ENCODE assay signal across 31 cellular contexts in genomic region chr4:167934216-167934615, GRCh38.
"Had no signal": no experiment of that assay in that cellular context is flagged by ENCODE, and none has a peak within 500 bp of the region (broad histone marks: within the 10 kb centered on the region; RNA-seq: fewer than 3 reads in every experiment).

No MANE protein-coding gene starts in this region.

- H3K36me3 ChIP-seq: adrenal gland, brain microvascular endothelial cell, breast epithelium, WERI-Rb-1 had no signal

- H3K4me3 ChIP-seq: adrenal gland, body of pancreas, breast epithelium had no signal

- H3K27me3 ChIP-seq: adrenal gland, body of pancreas, brain microvascular endothelial cell, breast epithelium had no signal

- H3K27ac ChIP-seq: adrenal gland, body of pancreas, brain microvascular endothelial cell, breast epithelium, WERI-Rb-1 had no signal

- H3K9me3 ChIP-seq: adrenal gland, body of pancreas, breast epithelium had no signal

- DNase-seq: activated B cell treated with CpG ODN at 0.5 μM for 24 hours; activated CD4-positive, alpha-beta memory T cell treated with anti-CD3 and anti-CD28 coated beads for 36 hours; activated CD4-positive, alpha-beta T cell treated with anti-CD3 and anti-CD28 coated beads for 4 hours; activated CD4-positive, alpha-beta T cell treated with anti-CD3 and anti-CD28 coated beads, Interleukin-2, amount 10 ng/mL, durations not matched to agents 24 days and 14 days; activated CD4-positive, alpha-beta T cell treated with anti-CD3 and anti-CD28 coated beads, Interleukin-2, amount 50 U/mL, for 1 hour; activated CD4-positive, alpha-beta T cell treated with anti-CD3 and anti-CD28 coated beads, Interleukin-2, amount 50 U/mL, for 4 hours; activated CD4-positive, CD25-positive, alpha-beta regulatory T cell treated with anti-CD3 and anti-CD28 coated beads, Interleukin-2, amount 50 U/mL, for 72 hours; activated CD8-positive, alpha-beta memory T cell treated with anti-CD3 and anti-CD28 coated beads, Interleukin-2, amount 50 U/mL, for 4 hours; activated CD8-positive, alpha-beta T cell treated with anti-CD3 and anti-CD28 coated beads for 36 hours; activated effector memory CD4-positive, alpha-beta T cell treated with anti-CD3 and anti-CD28 coated beads, Interleukin-2, amount 50 U/mL, for 16 hours; activated gamma-delta T cell treated with Interleukin-2 at 50 U/mL for 16 hours; activated naive CD4-positive, alpha-beta T cell; activated naive CD4-positive, alpha-beta T cell treated with anti-CD3 and anti-CD28 coated beads for 36 hours; activated naive CD4-positive, alpha-beta T cell treated with anti-CD3 and anti-CD28 coated beads, Interleukin-2, amount 50 U/mL, for 16 hours; activated naive CD8-positive, alpha-beta T cell treated with anti-CD3 and anti-CD28 coated beads for 36 hours; activated T-cell treated with anti-CD3 and anti-CD28 coated beads for 4 hours; activated T-cell treated with anti-CD3 and anti-CD28 coated beads, Interleukin-2, amount 50 U/mL, for 1 hour; activated T-cell treated with anti-CD3 and anti-CD28 coated beads, Interleukin-2, amount 50 U/mL, for 4 hours; activated T-cell treated with anti-CD3 and anti-CD28 coated beads, Interleukin-2, amount 50 U/mL, for 72 hours; adrenal gland; amniotic stem cell; aorta; body of pancreas; brain microvascular endothelial cell; central memory CD4-positive, alpha-beta T cell; T-helper 2 cell; T-helper 9 cell; WERI-Rb-1 had no signal

- H3K4me1 ChIP-seq: adrenal gland, body of pancreas, breast epithelium had no signal

- ATAC-seq: activated CD8-positive, alpha-beta T cell treated with anti-CD3 and anti-CD28 coated beads for 36 hours; activated naive CD4-positive, alpha-beta T cell treated with anti-CD3 and anti-CD28 coated beads, Interleukin-2, amount 50 U/mL, for 72 hours; activated T-cell treated with anti-CD3 and anti-CD28 coated beads, Interleukin-2, amount 50 U/mL, for 4 hours; activated T-cell treated with anti-CD3 and anti-CD28 coated beads, Interleukin-2, amount 50 U/mL, for 72 hours; activated T-helper 17 cell treated with anti-CD3 and anti-CD28 coated beads, Interleukin-2, amount 50 U/mL, for 72 hours; body of pancreas had no signal
